Comparison of ENCODE assay signal across 18 cellular contexts in genomic region chr13:25501231-25501630, GRCh38.
DNase-seq lines count a peak whose midpoint lies in the region; ATAC-seq and TF ChIP-seq lines count a peak whose summit lies in the region.
"Had no signal": no experiment of that assay in that cellular context is flagged by ENCODE, and none has a peak within 500 bp of the region (broad histone marks: within the 10 kb centered on the region; RNA-seq: fewer than 3 reads in every experiment).

No MANE protein-coding gene starts in this region.

- no peaks in the 10 kb centered on the region for H3K36me3 Mint-ChIP-seq in glutamatergic neuron (ENCODE audit: unreplicated experiment)
- no peaks in the 10 kb centered on the region for H3K36me3 Mint-ChIP-seq in CD8-positive, alpha-beta T cell

- no peak overlapping the region for H3K4me3 ChIP-seq in CD8-positive, alpha-beta T cell (ENCODE audit: low read depth, low read length)
- H3K4me3 ChIP-seq: A549, GM12878 had no signal

- no peaks in the 10 kb centered on the region for H3K4me1 ChIP-seq in CD8-positive, alpha-beta T cell (ENCODE audit: insufficient read depth, low read length)
- H3K4me1 ChIP-seq: A549 had no signal

- no peaks in the 10 kb centered on the region for H3K36me3 ChIP-seq in CD8-positive, alpha-beta T cell (ENCODE audit: insufficient read depth, low read length)

- H3K4me1 Mint-ChIP-seq in glutamatergic neuron (ENCODE audit: low read depth, unreplicated experiment), result peaks cover 18% of the 10 kb centered on the region
- H3K4me1 Mint-ChIP-seq in CD8-positive, alpha-beta T cell (ENCODE audit: low read depth), result no peaks in the 10 kb centered on the region

- no peak for TF ChIP-seq CTCF in glutamatergic neuron (IDR thresholded peaks at IDR 0.05; ENCODE audit: partially characterized antibody, unreplicated experiment)
- TF ChIP-seq CTCF in CD8-positive, alpha-beta T cell (IDR thresholded peaks at IDR 0.05), result no peak

- H3K27ac Mint-ChIP-seq in glutamatergic neuron (ENCODE audit: unreplicated experiment), result peak overlapping the region; percentile 76
- no peak overlapping the region for H3K27ac Mint-ChIP-seq in CD8-positive, alpha-beta T cell
- H3K27ac Mint-ChIP-seq: CD4-positive, alpha-beta T cell; H9 had no signal

- CTCF ChIA-PET in CD8-positive, alpha-beta T cell (lab: Charles Lee), result no interaction called here

- DNase-seq in DMS 273 (lab: John Stamatoyannopoulos, UW; ENCODE audit: unreplicated experiment) (peak; percentile 42), DMS 273 treated with DMSO at 0.1 percent for 48 hours (lab: John Stamatoyannopoulos, UW) (no peak), NCI-H2227 treated with DMSO at 0.1 percent for 48 hours (lab: John Stamatoyannopoulos, UW) (peak; percentile 19), NCI-H2227 (lab: John Stamatoyannopoulos, UW; ENCODE audit: unreplicated experiment) (no peak), NCI-H524 (lab: John Stamatoyannopoulos, UW) (peak; percentile 91 to 94), glutamatergic neuron (peak; percentile 35), amygdala (lab: John Stamatoyannopoulos, UW) (no peak)
- no peak for DNase-seq in CD8-positive, alpha-beta T cell
- DNase-seq: AML-193; CD4-positive, alpha-beta T cell; DMS53; DND-41; EL; H9 had no signal

- peaks cover 2% of the 10 kb centered on the region for H3K27me3 Mint-ChIP-seq in glutamatergic neuron (ENCODE audit: unreplicated experiment)
- H3K27me3 Mint-ChIP-seq in CD8-positive, alpha-beta T cell (ENCODE audit: low read depth), result peaks cover 16% of the 10 kb centered on the region

- H3K27me3 ChIP-seq in CD8-positive, alpha-beta T cell (ENCODE audit: insufficient read depth, low read length), result no peaks in the 10 kb centered on the region

- POLR2A ChIA-PET in CD8-positive, alpha-beta T cell (lab: Charles Lee), result no interaction called here

- intact Hi-C loops in CD8-positive, alpha-beta T cell (cut with DNase I, micrococcal nuclease), result no loop called here

- peak overlapping the region; percentile 23 for H3K4me3 Mint-ChIP-seq in glutamatergic neuron (ENCODE audit: unreplicated experiment)
- H3K4me3 Mint-ChIP-seq in CD8-positive, alpha-beta T cell, result no peak overlapping the region
- H3K4me3 Mint-ChIP-seq: CD4-positive, alpha-beta T cell; H9 had no signal

- H3K27ac ChIP-seq in CD8-positive, alpha-beta T cell (ENCODE audit: low read depth, low read length), result no peak overlapping the region
- H3K27ac ChIP-seq: 22Rv1, A549, C4-2B had no signal

- peaks cover 5% of the 10 kb centered on the region for H3K9me3 Mint-ChIP-seq in glutamatergic neuron (ENCODE audit: unreplicated experiment)
- no peaks in the 10 kb centered on the region for H3K9me3 Mint-ChIP-seq in CD8-positive, alpha-beta T cell
- H3K9me3 Mint-ChIP-seq: CD4-positive, alpha-beta T cell; H9 had no signal

- no peak for ATAC-seq in CD8-positive, alpha-beta T cell
- ATAC-seq: A549, GM12878 had no signal

- H3K9me3 ChIP-seq in CD8-positive, alpha-beta T cell (ENCODE audit: low read length), result no peaks in the 10 kb centered on the region
- H3K9me3 ChIP-seq: A549 had no signal

Comparison
In these comparisons a context has a peak if more than half of its experiments do, and no peak if none do; other contexts are left out.
1. DNase-seq: peak in DMS 273 (single experiment), NCI-H2227 treated with DMSO at 0.1 percent for 48 hours (single experiment), NCI-H524 (2 of 2) and glutamatergic neuron (single experiment); none in DMS 273 treated with DMSO at 0.1 percent for 48 hours (single experiment), NCI-H2227 (single experiment), amygdala (0 of 56) and CD8-positive, alpha-beta T cell (0 of 7).